In genomic region chr5:173785421-173785820, GRCh38 we compare ENCODE assay signal across 1 cellular context.
TF ChIP-seq lines count a peak whose summit lies in the region.

No MANE protein-coding gene starts in this region.

TF ChIP-seq in K562, 482 proteins besides CTCF, POLR2A, EP300 and RAD21 (continued from another document):
- no peak for TF ChIP-seq ZNF395 (CRISPR knock-in tag; IDR thresholded peaks at IDR 0.05)
- 0 out of 4 replicates have a peak, but pooled peaks of 1 of the 2 experiments have one; percentile 17 for TF ChIP-seq RCOR1 (IDR thresholded peaks at IDR 0.05; ENCODE audit: borderline replicate concordance in 1 of 2, low read depth in 2 of 2, low read length in 2 of 2)
- TF ChIP-seq HMBOX1 (IDR thresholded peaks at IDR 0.05): peak; percentile 53; the same call in 1 of the 2 replicates
- peak; percentile 29; the same call in 1 of the 2 replicates for TF ChIP-seq TCF3 (CRISPR knock-in tag; IDR thresholded peaks at IDR 0.05)
- peak; percentile 14 for TF ChIP-seq MEIS2 (IDR thresholded peaks at IDR 0.05; ENCODE audit: partially characterized antibody)
- no peak for TF ChIP-seq KLF1 (tag; IDR thresholded peaks at IDR 0.05)
- no peak for TF ChIP-seq ZNF764 (CRISPR knock-in tag; IDR thresholded peaks at IDR 0.05; ENCODE audit: low read depth)
- 0 out of 2 replicates have a peak, but pooled peaks have one; percentile 35 for TF ChIP-seq CBFA2T3 (IDR thresholded peaks at IDR 0.05)
- TF ChIP-seq SOX6 (IDR thresholded peaks at IDR 0.05): peak; percentile 31; the same call in 1 of the 2 replicates
- peak; percentile 75; the same call in 1 of the 2 replicates for TF ChIP-seq MEF2A (IDR thresholded peaks at IDR 0.05; ENCODE audit: control insufficient read depth, low read depth, low read length)
- 0 out of 2 replicates have a peak, but pooled peaks have one; percentile 37 for TF ChIP-seq ZNF589 (CRISPR knock-in tag; IDR thresholded peaks at IDR 0.05; ENCODE audit: low read depth)
- no peak for TF ChIP-seq KLF16 (IDR thresholded peaks at IDR 0.05)
- no peak for TF ChIP-seq BACH1 (tag; IDR thresholded peaks at IDR 0.05)
- 0 out of 2 replicates have a peak, but pooled peaks have one; percentile 4 for TF ChIP-seq JUND (IDR thresholded peaks at IDR 0.05; ENCODE audit: borderline replicate concordance, low read depth, low read length)
- no peak; the same call in 2 of the 3 replicates for TF ChIP-seq JUND (tag; IDR thresholded peaks at IDR 0.05; ENCODE audit: borderline replicate concordance, low read depth, low read length)
- no peak for TF ChIP-seq POLR2AphosphoS2 (IDR thresholded peaks at IDR 0.05; ENCODE audit: low read length)
- TF ChIP-seq CREM (IDR thresholded peaks at IDR 0.05; ENCODE audit: low read depth): no peak
- no peak for TF ChIP-seq PML (IDR thresholded peaks at IDR 0.05; ENCODE audit: low read length)
- TF ChIP-seq FOS (IDR thresholded peaks at IDR 0.05; ENCODE audit: extremely low read depth, insufficient read length): no peak
- no peak for TF ChIP-seq FOXO4 (CRISPR knock-in tag; IDR thresholded peaks at IDR 0.05)
- TF ChIP-seq CEBPB (tag; IDR thresholded peaks at IDR 0.05): peak; percentile 25; the same call in 1 of the 2 replicates
- TF ChIP-seq DPF2 (IDR thresholded peaks at IDR 0.05): 0 out of 2 replicates have a peak, but pooled peaks have one; percentile 15
- peak; percentile 33; the same call in 1 of the 2 replicates for TF ChIP-seq GATAD2A (IDR thresholded peaks at IDR 0.05)
- TF ChIP-seq TRIM24 (IDR thresholded peaks at IDR 0.05): no peak
- TF ChIP-seq PHF21A (IDR thresholded peaks at IDR 0.05; ENCODE audit: borderline replicate concordance, low read depth): no peak
